In genomic region chr12:66141299-66141698, GRCh38 we compare ENCODE assay signal across 9 cellular contexts. TPM values are rescaled to one million over a fixed set of nuclear protein-coding genes. Genes with fewer than 3 reads are reported as not detected.
"Had no signal": no experiment of that assay in that cellular context is flagged by ENCODE, and none has a peak within 500 bp of the region (broad histone marks: within the 10 kb centered on the region; RNA-seq: fewer than 3 reads in every experiment).

No MANE protein-coding gene starts in this region.

- H3K9ac ChIP-seq: GM23248 had no signal

- H3K27ac ChIP-seq: GM23248 had no signal

- H3K36me3 ChIP-seq: HAP-1 had no signal

- ATAC-seq: HCT116 had no signal

- H3K4me1 ChIP-seq: HAP-1 had no signal

- H3K4me3 ChIP-seq: GM23248, HAP-1 had no signal

- H3K27ac Mint-ChIP-seq: IgD-negative memory B cell had no signal

- H3K27me3 Mint-ChIP-seq: IgD-negative memory B cell had no signal

- DNase-seq: GOT3, H7, KG1 had no signal

- H2AFZ ChIP-seq: GM23248 had no signal

- FAIRE-seq: HTR-8/SVneo had no signal

RNA-seq across cellular contexts. Expression of gene TMBIM4, which starts 28.5 kb away (rescaled TPM):
- total RNA-seq: H7 had no signal

RNA-seq across cellular contexts. Expression of gene IRAK3, which starts 47.7 kb away (rescaled TPM):
- total RNA-seq: HT-29 had no signal
- polyA plus RNA-seq: IgD-negative memory B cell had no signal
